ENCODE assay signal across 14 cellular contexts in genomic region chr5:133991171-133991910, GRCh38. TPM values are rescaled to one million over a fixed set of nuclear protein-coding genes. Genes with fewer than 3 reads are reported as not detected.
A peak's percentile ranks its signal among the peaks of the same experiment; 100 is the strongest.
DNase-seq lines count a peak whose midpoint lies in the region; ATAC-seq and TF ChIP-seq lines count a peak whose summit lies in the region.
"Had no signal": no experiment of that assay in that cellular context is flagged by ENCODE, and none has a peak within 500 bp of the region (broad histone marks: within the 10 kb centered on the region; RNA-seq: fewer than 3 reads in every experiment).

No MANE protein-coding gene starts in this region.

- H3K27me3 ChIP-seq in BLaER1 (no peaks in the 10 kb centered on the region), OCI-LY1 (ENCODE audit: insufficient read depth, low read length) (no peaks in the 10 kb centered on the region)
- H3K27me3 ChIP-seq: SJCRH30 had no signal

- no peak for DNase-seq in nephron progenitor cell
- DNase-seq in HT-29 (ENCODE audit: low spot score): no peak
- no peak for DNase-seq in stimulated activated CD4-positive, alpha-beta T cell treated with anti-CD3 and anti-CD28 coated beads, Interleukin-15, amount 100 ng/mL, for 24 hours
- DNase-seq: AML-193, GDM1, HFFc6, NCI-H446, NCI-H526 treated with DMSO at 0.1 percent for 48 hours had no signal

- H3K9me3 ChIP-seq in BLaER1: no peaks in the 10 kb centered on the region
- H3K9me3 ChIP-seq in OCI-LY1 (ENCODE audit: low read length): no peaks in the 10 kb centered on the region
- H3K9me3 ChIP-seq: SJCRH30 had no signal

- no peaks in the 10 kb centered on the region for H3K9me2 ChIP-seq in OCI-LY1 (ENCODE audit: low read depth, low read length)

- H3K4me1 ChIP-seq in BLaER1 (peaks cover 92% of the 10 kb centered on the region), OCI-LY1 (ENCODE audit: insufficient read depth, low read length, severe bottlenecking) (peaks cover 67% of the 10 kb centered on the region)

- no peaks in the 10 kb centered on the region for H3K27me3 Mint-ChIP-seq in nephron progenitor cell (ENCODE audit: low read depth, poor library complexity)

- no peak for TF ChIP-seq CTCF in OCI-LY1 (IDR thresholded peaks at IDR 0.05; ENCODE audit: low read length)
- no peak for TF ChIP-seq CTCF in nephron progenitor cell (IDR thresholded peaks at IDR 0.05)

- peak overlapping the region; percentile 85 for H3K9ac ChIP-seq in BLaER1
- peak overlapping the region; percentile 38; the same call in 1 of the 2 replicates for H3K9ac ChIP-seq in OCI-LY1 (ENCODE audit: low read length)

- no peak overlapping the region for H2AFZ ChIP-seq in OCI-LY1 (ENCODE audit: low read length)

- peak overlapping the region; percentile 95 for H3K4me2 ChIP-seq in BLaER1
- H3K4me2 ChIP-seq in OCI-LY1 (ENCODE audit: low read length): peak overlapping the region; percentile 38; the same call in 1 of the 2 replicates

- H4K20me1 ChIP-seq in BLaER1 (peaks cover 46% of the 10 kb centered on the region), OCI-LY1 (ENCODE audit: insufficient read depth, low read length) (no peaks in the 10 kb centered on the region)

- peak overlapping the region; percentile 89 for H3K27ac ChIP-seq in BLaER1
- peak overlapping the region; percentile 89 for H3K27ac ChIP-seq in OCI-LY1 (ENCODE audit: low read depth, low read length, poor library complexity, severe bottlenecking)
- H3K27ac ChIP-seq in cingulate gyrus (ENCODE audit: low read depth, low read length): peak overlapping the region; percentile 1
- H3K27ac ChIP-seq: SJCRH30 had no signal

- peak overlapping the region; percentile 87 for H3K27ac Mint-ChIP-seq in nephron progenitor cell
- H3K27ac Mint-ChIP-seq: HFFc6 had no signal

- peaks cover 39% of the 10 kb centered on the region for H3K79me2 ChIP-seq in OCI-LY1 (ENCODE audit: insufficient read depth, low read length)

- no peak for ATAC-seq in GM18907 (IDR thresholded peaks at IDR 0.05; ENCODE audit: unreplicated experiment)
- ATAC-seq: Panc1 had no signal

- H3K36me3 ChIP-seq in BLaER1 (peaks cover 58% of the 10 kb centered on the region), OCI-LY1 (ENCODE audit: insufficient read depth, low read length) (peaks cover 51% of the 10 kb centered on the region)

- 0 out of 2 replicates have a peak, but pooled peaks cover 4% of the 10 kb centered on the region for H3F3A ChIP-seq in OCI-LY1 (ENCODE audit: insufficient read depth, low read length)

- H3K4me3 ChIP-seq in BLaER1 (peak overlapping the region; percentile 37), OCI-LY1 (ENCODE audit: low read depth, low read length, poor library complexity, severe bottlenecking) (no peak overlapping the region)
- H3K4me3 ChIP-seq: SJCRH30 had no signal

- H3K9me3 Mint-ChIP-seq in nephron progenitor cell: no peaks in the 10 kb centered on the region
- H3K9me3 Mint-ChIP-seq: HFFc6 had no signal

- H3K4me1 Mint-ChIP-seq in nephron progenitor cell: peaks cover 45% of the 10 kb centered on the region

- no peak overlapping the region for H3K4me3 Mint-ChIP-seq in nephron progenitor cell
- H3K4me3 Mint-ChIP-seq: HFFc6 had no signal

- H3K36me3 Mint-ChIP-seq in nephron progenitor cell (ENCODE audit: low read depth): peaks cover 42% of the 10 kb centered on the region

RNA-seq across cellular contexts. Expression of gene VDAC1, which starts 13.4 kb away (rescaled TPM):
- 116 and 129 TPM in 2 replicates for total RNA-seq in HT-29 (2014; rRNA removed; shearing (Covaris generic))

RNA-seq across cellular contexts. Expression of gene C5orf15, which starts 22.9 kb away (rescaled TPM):
- 25.0 and 32.2 TPM in 2 replicates for total RNA-seq in HT-29 (2014; rRNA removed; shearing (Covaris generic))

Comparison
In these comparisons a context has a peak if more than half of its experiments do, and no peak if none do; other contexts are left out.
1. H3K27ac ChIP-seq: peak in every context shown above with its lines; median percentile 89 in BLaER1; 89 in OCI-LY1; 1 in cingulate gyrus.